17 cellular contexts compared by ENCODE assay signal in genomic region chr3:123872621-123873020, GRCh38. TPM values are rescaled to one million over a fixed set of nuclear protein-coding genes. Genes with fewer than 3 reads are reported as not detected.
DNase-seq lines count a peak whose midpoint lies in the region; ATAC-seq, FAIRE-seq and TF ChIP-seq lines count a peak whose summit lies in the region.
"Had no signal": no experiment of that assay in that cellular context is flagged by ENCODE, and none has a peak within 500 bp of the region (broad histone marks: within the 10 kb centered on the region; RNA-seq: fewer than 3 reads in every experiment).

No MANE protein-coding gene starts in this region.

- H3K27me3 ChIP-seq in H1 (replicated peaks in 1 of 4; ENCODE audit: control insufficient read depth in 3 of 4, extremely low read depth in 1 of 4, insufficient read depth in 3 of 4, low read length in 3 of 4) (no peaks in the 10 kb centered on the region), Caco-2 (replicated peaks; ENCODE audit: control insufficient read depth, insufficient read depth, low read length) (no peaks in the 10 kb centered on the region)
- H3K27me3 ChIP-seq: BE2C had no signal

- TF ChIP-seq RAD21 in H1 (IDR thresholded peaks at IDR 0.05 in 1 of 2, conservative IDR thresholded peaks at IDR 0.05 in 1 of 2; ENCODE audit: low read depth in 2 of 2, low read length in 2 of 2), result no peak

- POLR2A ChIA-PET in H1 (lab: Charles Lee; ENCODE audit: partially characterized antibody), result no interaction called here
- POLR2A ChIA-PET in Caco-2 (lab: Charles Lee), result no interaction called here

- no peak for TF ChIP-seq CTCF in H1 (IDR thresholded peaks at IDR 0.05; ENCODE audit: control extremely low read depth in 1 of 3, insufficient read depth in 1 of 3, low read depth in 1 of 3, low read length in 3 of 3)
- no peak for TF ChIP-seq CTCF in Caco-2 (IDR thresholded peaks at IDR 0.05; ENCODE audit: insufficient read depth in 1 of 2, low read depth in 1 of 2, low read length in 1 of 2, severe bottlenecking in 1 of 2, unreplicated experiment in 1 of 2)

- H3K79me1 ChIP-seq in H1 (ENCODE audit: low read depth, low read length), result no peaks in the 10 kb centered on the region; the same call in 1 of the 2 replicates

- H3K9ac ChIP-seq in H1 (replicated peaks in 1 of 4; ENCODE audit: extremely low read depth in 1 of 4, low read depth in 3 of 4, low read length in 3 of 4), result no peak overlapping the region

- WGBS in H1 (ENCODE audit: extremely low coverage in 1 of 2, insufficient coverage in 1 of 2, insufficient read length in 1 of 2, insufficient replicate concordance in 2 of 2, low coverage in 1 of 2, low lambda C conversion rate in 2 of 2, missing lambda C conversion rate in 1 of 2), 2 experiments, result 93% methylated on average over 1 of the region's 1 CpG; no CpG with 5 or more reads in 1 of the 2 experiments

- no peak overlapping the region for H2AFZ ChIP-seq in H1 (ENCODE audit: low read length)

- H3K4me2 ChIP-seq in H1 (ENCODE audit: insufficient read depth in 1 of 2, low read depth in 2 of 2, low read length in 2 of 2), result no peak overlapping the region
- H3K4me2 ChIP-seq: A549 had no signal

- peak; percentile 24 for FAIRE-seq in H1 (lab: Jason Lieb, UNC)
- FAIRE-seq: GM12892 had no signal

- H3K4me1 ChIP-seq in H1 (replicated peaks in 1 of 4; ENCODE audit: control insufficient read depth in 3 of 4, insufficient read depth in 4 of 4, low read length in 3 of 4) (peaks cover 0 to 3% (median 0%) of the 10 kb centered on the region in 4 experiments; a peak in 2 of 7 replicates), Caco-2 (peaks cover 6% of the 10 kb centered on the region)
- H3K4me1 ChIP-seq: BE2C had no signal

- no peak overlapping the region for H2AK5ac ChIP-seq in H1 (ENCODE audit: low read depth, low read length)

- H3K4me3 ChIP-seq in H1 (ENCODE audit: extremely low read depth in 1 of 4, insufficient read depth in 2 of 4, low read depth in 3 of 4, low read length in 4 of 4) (no peak overlapping the region), Caco-2 (ENCODE audit: low read depth, low read length) (no peak overlapping the region)
- H3K4me3 ChIP-seq: A549 had no signal

- CTCF ChIA-PET in H1 (lab: Charles Lee; ENCODE audit: partially characterized antibody) (interaction anchor here (2.3 kb wide), 1 partner anchor 9 kb away, joined by 12 read pairs; no protein-coding TSS in a partner anchor), Caco-2 (lab: Charles Lee) (no interaction called here)

- TF ChIP-seq POLR2A in H1 (IDR thresholded peaks at IDR 0.05; ENCODE audit: control extremely low read depth in 1 of 2, low read depth in 2 of 2, low read length in 2 of 2), result no peak

- H3K9me3 Mint-ChIP-seq in Caco-2 (ENCODE audit: unreplicated experiment), result peaks cover 9% of the 10 kb centered on the region
- H3K9me3 Mint-ChIP-seq: IgD-negative memory B cell had no signal

- no peak overlapping the region for H4K8ac ChIP-seq in H1 (ENCODE audit: extremely low read depth, insufficient read depth, low read length)

- no peak overlapping the region for H4K91ac ChIP-seq in H1 (replicated peaks; ENCODE audit: insufficient read length, low read length)

- H3K4me3 Mint-ChIP-seq in Caco-2 (ENCODE audit: unreplicated experiment), result no peak overlapping the region
- H3K4me3 Mint-ChIP-seq: CD4-positive, alpha-beta memory T cell; IgD-negative memory B cell had no signal

- H3K18ac ChIP-seq in H1 (ENCODE audit: extremely low read depth, low read length), result no peak overlapping the region

- ATAC-seq in HG02938 (IDR thresholded peaks at IDR 0.05; ENCODE audit: unreplicated experiment) (no peak), GM21447 (IDR thresholded peaks at IDR 0.05; ENCODE audit: unreplicated experiment) (no peak)
- ATAC-seq: A549, HCT116 had no signal

- no peak overlapping the region for H3K27ac Mint-ChIP-seq in Caco-2 (ENCODE audit: unreplicated experiment)
- H3K27ac Mint-ChIP-seq: CD4-positive, alpha-beta memory T cell; IgD-negative memory B cell had no signal

- DNase-seq in NCI-H69 (lab: John Stamatoyannopoulos, UW) (peak; percentile 1), H1 (ENCODE audit: low read depth in 1 of 2, low spot score in 2 of 2) (no peak), kidney tubule cell (ENCODE audit: low spot score) (peak; percentile 69), renal cortical epithelial cell (ENCODE audit: low read depth) (peak; percentile 88), NCI-H446 (lab: John Stamatoyannopoulos, UW) (no peak), Caco-2 (no peak)
- DNase-seq: BE2C; CD4-positive, alpha-beta memory T cell; DND-41; GDM1 had no signal

- BruUV-seq in Caco-2 (replicated peaks; lab: Mats Ljungman, UMichigan), result no TSS peak

- H2BK5ac ChIP-seq in H1 (ENCODE audit: low read depth, low read length), result no peak overlapping the region

- H3K27me3 Mint-ChIP-seq in Caco-2 (ENCODE audit: insufficient read depth, unreplicated experiment), result no peaks in the 10 kb centered on the region

- no peak overlapping the region for H4K5ac ChIP-seq in H1 (ENCODE audit: insufficient read length, low read depth, low read length)

- no peaks in the 10 kb centered on the region for H4K20me1 ChIP-seq in H1 (replicated peaks in 1 of 2; ENCODE audit: control insufficient read depth in 1 of 2, insufficient read depth in 2 of 2, low read length in 2 of 2)

- no peak overlapping the region for H2BK120ac ChIP-seq in H1 (replicated peaks; ENCODE audit: low read depth, low read length)

- H2BK20ac ChIP-seq in H1 (ENCODE audit: low read length), result no peak overlapping the region

- H3K36me3 ChIP-seq in H1 (ENCODE audit: control insufficient read depth in 2 of 4, insufficient read depth in 4 of 4, low read length in 3 of 4) (no peaks in the 10 kb centered on the region), Caco-2 (ENCODE audit: control insufficient read depth, insufficient read depth, low read length) (no peaks in the 10 kb centered on the region)
- H3K36me3 ChIP-seq: BE2C had no signal

- H3K4me1 Mint-ChIP-seq in Caco-2 (ENCODE audit: low read depth, unreplicated experiment), result peaks cover 8% of the 10 kb centered on the region
- H3K4me1 Mint-ChIP-seq: CD4-positive, alpha-beta memory T cell; IgD-negative memory B cell had no signal

- H3K36me3 Mint-ChIP-seq in Caco-2 (ENCODE audit: insufficient read depth, unreplicated experiment), result no peaks in the 10 kb centered on the region
- H3K36me3 Mint-ChIP-seq: CD4-positive, alpha-beta memory T cell; IgD-negative memory B cell had no signal

- H3K23me2 ChIP-seq in H1 (ENCODE audit: low read depth, low read length), result no peaks in the 10 kb centered on the region

- no peak overlapping the region for H2BK12ac ChIP-seq in H1 (ENCODE audit: low read depth, low read length)

- H3K56ac ChIP-seq in H1 (replicated peaks; ENCODE audit: insufficient read length, low read depth, low read length), result no peak overlapping the region

- H3K9me3 ChIP-seq in H1 (ENCODE audit: insufficient read depth in 2 of 2, low read depth in 1 of 2, low read length in 1 of 2) (no peaks in the 10 kb centered on the region), Caco-2 (no peaks in the 10 kb centered on the region)
- H3K9me3 ChIP-seq: A549, BE2C had no signal

- no peaks in the 10 kb centered on the region for H3K79me2 ChIP-seq in H1 (ENCODE audit: control insufficient read depth in 1 of 2, insufficient read depth in 2 of 2, low read length in 2 of 2)

- H2BK15ac ChIP-seq in H1 (ENCODE audit: low read length), result no peak overlapping the region

- H3K14ac ChIP-seq in H1 (ENCODE audit: insufficient read length), result no peak overlapping the region

- no peak overlapping the region for H3K27ac ChIP-seq in H1 (ENCODE audit: low read depth, low read length)
- H3K27ac ChIP-seq: A549, C4-2B had no signal

- TF ChIP-seq EP300 in H1 (IDR thresholded peaks at IDR 0.05; ENCODE audit: borderline replicate concordance in 1 of 2, low read depth in 2 of 2, low read length in 2 of 2), result no peak

- no peak overlapping the region for H3K23ac ChIP-seq in H1 (ENCODE audit: insufficient read length)

- H3K4ac ChIP-seq in H1 (replicated peaks; ENCODE audit: insufficient read length, low read depth, low read length), result no peak overlapping the region

- intact Hi-C loops in Caco-2 (cut with micrococcal nuclease; ENCODE audit: unreplicated experiment), result no loop called here

TF ChIP-seq in H1, 55 proteins besides CTCF, POLR2A, EP300 and RAD21:
- TF ChIP-seq POLR2AphosphoS5 (IDR thresholded peaks at IDR 0.05; ENCODE audit: low read depth, low read length), result no peak
- TF ChIP-seq SIRT6 (IDR thresholded peaks at IDR 0.05; ENCODE audit: low read length), result no peak
- TF ChIP-seq CTBP2 (IDR thresholded peaks at IDR 0.05; ENCODE audit: borderline replicate concordance, insufficient read depth, insufficient read length, low read length), result no peak
- TF ChIP-seq USF2 (IDR thresholded peaks at IDR 0.05; ENCODE audit: low read length), result no peak

RNA-seq across cellular contexts. Expression of gene MYLK, which starts 11.5 kb away (rescaled TPM):
- total RNA-seq in H1 (2021; fragmentation: NEBNext Ultra II Directional; extraction: Animal tissue kit (Norgen Biotek cat#: 25700)), result 15.5 and 21.3 TPM in 2 replicates
- polyA plus RNA-seq in H1 (2011; rRNA removed), result 7.3 and 11.6 TPM in 2 replicates
- 7.0 TPM for polyA plus RNA-seq in H1 (2011; cell fraction: cytosol; rRNA removed)
- polyA plus RNA-seq in H1 (2011; cell fraction: nucleus; rRNA removed), result 22.5 TPM
- polyA plus RNA-seq in H1 (2012, experiment 1 of 2), result 7.8 to 11.2 TPM (median 9.7 TPM) in 4 replicates
- polyA plus RNA-seq in H1 (2012, experiment 2 of 2), result 0.96 TPM
- polyA plus RNA-seq in H1 (2013, experiment 1 of 2), result 11.4 TPM
- 13.3 TPM for polyA plus RNA-seq in H1 (2013, experiment 2 of 2)
- 31.6 and 34.2 TPM in 2 replicates for polyA minus RNA-seq in H1 (2011; rRNA and poly(A)+ RNA removed)
- 9.7 TPM for polyA minus RNA-seq in H1 (2011; cell fraction: cytosol; rRNA and poly(A)+ RNA removed)
- polyA minus RNA-seq in H1 (2011; cell fraction: nucleus; rRNA and poly(A)+ RNA removed), result 30.5 TPM
- total RNA-seq in renal cortical epithelial cell (112 and 722 TPM in 2 replicates), Caco-2 (2022) (18.8 and 23.0 TPM in 2 replicates)
- total RNA-seq: CD4-positive, alpha-beta memory T cell had no signal

Comparison
In these comparisons a context has a peak if more than half of its experiments do, and no peak if none do; other contexts are left out.
1. DNase-seq: peak in NCI-H69 (single experiment), kidney tubule cell (single experiment) and renal cortical epithelial cell (single experiment); none in H1 (0 of 2), NCI-H446 (0 of 2) and Caco-2 (0 of 2).